1 cellular context compared by ENCODE assay signal in the genomic region with DNA sequence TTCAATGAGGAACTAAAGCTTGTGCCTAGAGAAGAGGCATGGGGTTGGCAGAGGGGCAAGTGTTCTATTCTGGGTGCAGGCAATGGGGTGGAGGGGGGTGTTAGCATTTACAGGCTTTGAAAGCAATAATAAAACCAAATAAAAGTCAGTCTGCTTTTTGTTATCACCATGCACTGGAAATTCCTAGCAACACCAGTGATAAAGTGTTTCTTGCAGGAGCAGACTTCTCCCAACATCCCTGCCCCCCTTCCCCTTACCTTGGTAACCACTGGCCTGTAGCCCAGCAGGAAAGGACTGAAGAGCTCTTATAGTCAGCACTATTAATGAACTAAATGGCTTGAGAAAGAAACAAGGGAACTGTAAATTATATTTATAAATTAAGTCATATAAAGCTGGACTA.
TF ChIP-seq lines count a peak whose summit lies in the region.

No MANE protein-coding gene starts in this region.

TF ChIP-seq in GM12878, 131 proteins besides CTCF, POLR2A, EP300 and RAD21 (continued from another document):
- TF ChIP-seq, protein P1, sequence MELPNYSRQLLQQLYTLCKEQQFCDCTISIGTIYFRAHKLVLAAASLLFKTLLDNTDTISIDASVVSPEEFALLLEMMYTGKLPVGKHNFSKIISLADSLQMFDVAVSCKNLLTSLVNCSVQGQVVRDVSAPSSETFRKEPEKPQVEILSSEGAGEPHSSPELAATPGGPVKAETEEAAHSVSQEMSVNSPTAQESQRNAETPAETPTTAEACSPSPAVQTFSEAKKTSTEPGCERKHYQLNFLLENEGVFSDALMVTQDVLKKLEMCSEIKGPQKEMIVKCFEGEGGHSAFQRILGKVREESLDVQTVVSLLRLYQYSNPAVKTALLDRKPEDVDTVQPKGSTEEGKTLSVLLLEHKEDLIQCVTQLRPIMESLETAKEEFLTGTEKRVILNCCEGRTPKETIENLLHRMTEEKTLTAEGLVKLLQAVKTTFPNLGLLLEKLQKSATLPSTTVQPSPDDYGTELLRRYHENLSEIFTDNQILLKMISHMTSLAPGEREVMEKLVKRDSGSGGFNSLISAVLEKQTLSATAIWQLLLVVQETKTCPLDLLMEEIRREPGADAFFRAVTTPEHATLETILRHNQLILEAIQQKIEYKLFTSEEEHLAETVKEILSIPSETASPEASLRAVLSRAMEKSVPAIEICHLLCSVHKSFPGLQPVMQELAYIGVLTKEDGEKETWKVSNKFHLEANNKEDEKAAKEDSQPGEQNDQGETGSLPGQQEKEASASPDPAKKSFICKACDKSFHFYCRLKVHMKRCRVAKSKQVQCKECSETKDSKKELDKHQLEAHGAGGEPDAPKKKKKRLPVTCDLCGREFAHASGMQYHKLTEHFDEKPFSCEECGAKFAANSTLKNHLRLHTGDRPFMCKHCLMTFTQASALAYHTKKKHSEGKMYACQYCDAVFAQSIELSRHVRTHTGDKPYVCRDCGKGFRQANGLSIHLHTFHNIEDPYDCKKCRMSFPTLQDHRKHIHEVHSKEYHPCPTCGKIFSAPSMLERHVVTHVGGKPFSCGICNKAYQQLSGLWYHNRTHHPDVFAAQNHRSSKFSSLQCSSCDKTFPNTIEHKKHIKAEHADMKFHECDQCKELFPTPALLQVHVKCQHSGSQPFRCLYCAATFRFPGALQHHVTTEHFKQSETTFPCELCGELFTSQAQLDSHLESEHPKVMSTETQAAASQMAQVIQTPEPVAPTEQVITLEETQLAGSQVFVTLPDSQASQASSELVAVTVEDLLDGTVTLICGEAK (IDR thresholded peaks at IDR 0.05; ENCODE audit: borderline replicate concordance) = no peak
- TF ChIP-seq, protein P2, sequence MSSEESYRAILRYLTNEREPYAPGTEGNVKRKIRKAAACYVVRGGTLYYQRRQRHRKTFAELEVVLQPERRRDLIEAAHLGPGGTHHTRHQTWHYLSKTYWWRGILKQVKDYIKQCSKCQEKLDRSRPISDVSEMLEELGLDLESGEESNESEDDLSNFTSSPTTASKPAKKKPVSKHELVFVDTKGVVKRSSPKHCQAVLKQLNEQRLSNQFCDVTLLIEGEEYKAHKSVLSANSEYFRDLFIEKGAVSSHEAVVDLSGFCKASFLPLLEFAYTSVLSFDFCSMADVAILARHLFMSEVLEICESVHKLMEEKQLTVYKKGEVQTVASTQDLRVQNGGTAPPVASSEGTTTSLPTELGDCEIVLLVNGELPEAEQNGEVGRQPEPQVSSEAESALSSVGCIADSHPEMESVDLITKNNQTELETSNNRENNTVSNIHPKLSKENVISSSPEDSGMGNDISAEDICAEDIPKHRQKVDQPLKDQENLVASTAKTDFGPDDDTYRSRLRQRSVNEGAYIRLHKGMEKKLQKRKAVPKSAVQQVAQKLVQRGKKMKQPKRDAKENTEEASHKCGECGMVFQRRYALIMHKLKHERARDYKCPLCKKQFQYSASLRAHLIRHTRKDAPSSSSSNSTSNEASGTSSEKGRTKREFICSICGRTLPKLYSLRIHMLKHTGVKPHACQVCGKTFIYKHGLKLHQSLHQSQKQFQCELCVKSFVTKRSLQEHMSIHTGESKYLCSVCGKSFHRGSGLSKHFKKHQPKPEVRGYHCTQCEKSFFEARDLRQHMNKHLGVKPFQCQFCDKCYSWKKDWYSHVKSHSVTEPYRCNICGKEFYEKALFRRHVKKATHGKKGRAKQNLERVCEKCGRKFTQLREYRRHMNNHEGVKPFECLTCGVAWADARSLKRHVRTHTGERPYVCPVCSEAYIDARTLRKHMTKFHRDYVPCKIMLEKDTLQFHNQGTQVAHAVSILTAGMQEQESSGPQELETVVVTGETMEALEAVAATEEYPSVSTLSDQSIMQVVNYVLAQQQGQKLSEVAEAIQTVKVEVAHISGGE (CRISPR knock-in tag; IDR thresholded peaks at IDR 0.05) = no peak
- TF ChIP-seq BACH1 (IDR thresholded peaks at IDR 0.05; ENCODE audit: borderline replicate concordance) (no peak), CBX3 (IDR thresholded peaks at IDR 0.05; ENCODE audit: borderline replicate concordance, low read depth) (no peak), CHD1 (IDR thresholded peaks at IDR 0.05; ENCODE audit: low read depth, low read length) (no peak)
- TF ChIP-seq, protein P3, sequence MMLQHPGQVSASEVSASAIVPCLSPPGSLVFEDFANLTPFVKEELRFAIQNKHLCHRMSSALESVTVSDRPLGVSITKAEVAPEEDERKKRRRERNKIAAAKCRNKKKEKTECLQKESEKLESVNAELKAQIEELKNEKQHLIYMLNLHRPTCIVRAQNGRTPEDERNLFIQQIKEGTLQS (IDR thresholded peaks at IDR 0.05; ENCODE audit: borderline replicate concordance, extremely low read depth, low read depth, low read length) = no peak
